In genomic region chr7:152463714-152464311, GRCh38 we compare ENCODE assay signal across 8 cellular contexts. TPM values are rescaled to one million over a fixed set of nuclear protein-coding genes. Genes with fewer than 3 reads are reported as not detected.
DNase-seq lines count a peak whose midpoint lies in the region; ATAC-seq and TF ChIP-seq lines count a peak whose summit lies in the region.

No MANE protein-coding gene starts in this region.

- H3K4me1 ChIP-seq in upper lobe of right lung = peaks cover 23% of the 10 kb centered on the region

- peak; percentile 84 for ATAC-seq in HG02852 (IDR thresholded peaks at IDR 0.05; ENCODE audit: unreplicated experiment)
- ATAC-seq in left cardiac atrium = peak; percentile 95 to 96
- ATAC-seq in upper lobe of right lung = peak; percentile 96

- H3K9me3 ChIP-seq in upper lobe of right lung = no peaks in the 10 kb centered on the region

- intact Hi-C loops in left cardiac atrium (cut with DNase I) (loop anchor here in 1 of 2 donors (10.0 kb wide), 1 partner anchor 211 kb away; the partner anchor contains the start of gene XRCC2), posterior vena cava (cut with DNase I) (no loop called here), upper lobe of right lung (cut with DNase I) (no loop called here)

- no peaks in the 10 kb centered on the region for H3K27me3 ChIP-seq in upper lobe of right lung

- in situ Hi-C loops in GM13976 (cut with MboI; ENCODE audit: low sequenced_read_pairs, unreplicated experiment) = no loop called here

- peak overlapping the region; percentile 79 for H3K4me3 ChIP-seq in upper lobe of right lung

- H3K27ac ChIP-seq in upper lobe of right lung = peak overlapping the region; percentile 100

- DNase-seq in GM13976 (ENCODE audit: low spot score) (peak; percentile 99), NCI-H1436 treated with DMSO at 0.1 percent for 48 hours (lab: John Stamatoyannopoulos, UW) (peak; percentile 96), T follicular helper cell (ENCODE audit: low read depth) (peak; percentile 100), amniotic epithelial cell (ENCODE audit: low read depth) (peak; percentile 98), left cardiac atrium (peak; percentile 100), posterior vena cava (ENCODE audit: low spot score) (peak; percentile 100), upper lobe of right lung (peak; percentile 100)

- TF ChIP-seq CTCF in GM13976 (IDR thresholded peaks at IDR 0.05; ENCODE audit: borderline replicate concordance, control extremely low read depth, extremely low read depth, insufficient read depth, missing control alignments) (no peak), upper lobe of right lung (IDR thresholded peaks at IDR 0.05) (no peak)

- H3K36me3 ChIP-seq in upper lobe of right lung = no peaks in the 10 kb centered on the region

RNA-seq across cellular contexts. Expression of gene KMT2C, which starts 28.0 kb away (rescaled TPM):
- total RNA-seq in left cardiac atrium (10 to 100 TPM; 42.5 to 43.3 TPM), posterior vena cava (10 to 100 TPM; 78.8 to 88.9 TPM), upper lobe of right lung (99.0 TPM)

Comparison
In these comparisons a context has a peak if more than half of its experiments do, and no peak if none do; other contexts are left out.
1. Peak in every context shown above with its lines: DNase-seq, ATAC-seq, H3K4me3 ChIP-seq and H3K27ac ChIP-seq.